ENCODE assay signal across 9 cellular contexts in the genomic region with DNA sequence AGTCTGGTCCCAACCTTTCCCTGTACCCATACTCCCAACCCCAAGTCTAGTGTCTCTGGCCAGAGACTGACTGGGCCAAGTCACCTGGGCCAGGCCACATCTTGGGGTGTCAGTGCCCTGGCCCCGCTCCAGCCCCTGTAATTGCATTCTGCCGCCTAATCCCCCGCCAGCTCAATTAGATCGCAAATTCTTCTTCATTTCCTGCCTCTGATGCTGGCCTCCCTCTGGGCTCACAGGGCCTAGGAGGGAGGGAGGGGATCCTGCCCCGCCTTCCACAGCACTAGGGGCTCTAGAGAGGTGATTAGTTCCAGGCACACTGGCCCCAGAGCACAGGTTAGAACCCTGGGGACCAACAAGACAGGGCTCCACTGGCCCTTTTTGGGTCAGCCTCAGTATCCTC. TPM values are rescaled to one million over a fixed set of nuclear protein-coding genes. Genes with fewer than 3 reads are reported as not detected.
DNase-seq lines count a peak whose midpoint lies in the region; ATAC-seq, FAIRE-seq and TF ChIP-seq lines count a peak whose summit lies in the region.
"Had no signal": no experiment of that assay in that cellular context is flagged by ENCODE, and none has a peak within 500 bp of the region (broad histone marks: within the 10 kb centered on the region; RNA-seq: fewer than 3 reads in every experiment).

No MANE protein-coding gene starts in this region.

- H3K36me3 ChIP-seq in adrenal gland (replicated peaks in 1 of 2) (no peaks in the 10 kb centered on the region), small intestine (ENCODE audit: control insufficient read depth in 2 of 2, insufficient read depth in 2 of 2, low read length in 2 of 2) (no peaks in the 10 kb centered on the region), ovary (no peaks in the 10 kb centered on the region)
- H3K36me3 ChIP-seq: HAP-1 had no signal

- H3K27me3 Mint-ChIP-seq in stimulated activated memory B cell treated with anti-CD40 and anti-IgM and Interleukin-4, amounts not matched to agents 10 μg/mL and 1 μg/mL and 100 μg/mL, for 72 hours = no peaks in the 10 kb centered on the region

- H3K9me3 Mint-ChIP-seq in stimulated activated memory B cell treated with anti-CD40 and anti-IgM and Interleukin-4, amounts not matched to agents 10 μg/mL and 1 μg/mL and 100 μg/mL, for 72 hours = no peaks in the 10 kb centered on the region

- no peak for ATAC-seq in stimulated activated memory B cell treated with anti-CD40 and anti-IgM and Interleukin-4, amounts not matched to agents 10 μg/mL and 1 μg/mL and 100 μg/mL, for 72 hours
- no peak for ATAC-seq in omental fat pad (ENCODE audit: low FRiP score)

- H3K36me3 Mint-ChIP-seq in stimulated activated memory B cell treated with anti-CD40 and anti-IgM and Interleukin-4, amounts not matched to agents 10 μg/mL and 1 μg/mL and 100 μg/mL, for 72 hours = peaks cover 8% of the 10 kb centered on the region

- H3K4me3 ChIP-seq in adrenal gland = no peak overlapping the region
- H3K4me3 ChIP-seq in small intestine (ENCODE audit: low read depth in 1 of 2, low read length in 2 of 2) = no peak overlapping the region
- no peak overlapping the region for H3K4me3 ChIP-seq in ovary
- H3K4me3 ChIP-seq: HAP-1 had no signal

- WGBS in adrenal gland, 4 donors = 57 to 71% (median 68%) methylated on average over 5 of the region's 5 CpGs
- 41 to 57% (median 47%) methylated on average over 5 of the region's 5 CpGs for WGBS in small intestine, 3 donors
- WGBS in ovary, 3 donors = 86 to 92% (median 87%) methylated on average over 5 of the region's 5 CpGs

- FAIRE-seq in GM12892 (lab: Jason Lieb, UNC) (peak; percentile 77), small intestine (lab: Jason Lieb, UNC) (no peak)

- H3K4me1 ChIP-seq in adrenal gland (replicated peaks in 1 of 2) (peaks cover 77 to 83% of the 10 kb centered on the region in 2 donors), small intestine (ENCODE audit: control insufficient read depth in 2 of 2, insufficient read depth in 1 of 2, low read depth in 1 of 2, low read length in 1 of 2) (peaks cover 0 to 28% of the 10 kb centered on the region in 2 donors), ovary (ENCODE audit: insufficient read depth) (peaks cover 21% of the 10 kb centered on the region)

- H3K27ac Mint-ChIP-seq in stimulated activated memory B cell treated with anti-CD40 and anti-IgM and Interleukin-4, amounts not matched to agents 10 μg/mL and 1 μg/mL and 100 μg/mL, for 72 hours = peak overlapping the region; percentile 88

- TF ChIP-seq POLR2A in GM12892 (IDR thresholded peaks at IDR 0.05; ENCODE audit: low read depth, low read length) (0 out of 2 replicates have a peak, but pooled peaks have one; percentile 1), adrenal gland (IDR thresholded peaks at IDR 0.05) (no peak), ovary (IDR thresholded peaks at IDR 0.05) (no peak)

- no peaks in the 10 kb centered on the region for H3K27me3 ChIP-seq in adrenal gland
- no peaks in the 10 kb centered on the region for H3K27me3 ChIP-seq in layer of hippocampus (ENCODE audit: control insufficient read depth, insufficient read depth, low read length)
- H3K27me3 ChIP-seq in small intestine (ENCODE audit: control insufficient read depth in 2 of 2, insufficient read depth in 2 of 2, low read length in 2 of 2) = no peaks in the 10 kb centered on the region
- peaks cover 2% of the 10 kb centered on the region for H3K27me3 ChIP-seq in ovary

- H3K4me1 Mint-ChIP-seq in stimulated activated memory B cell treated with anti-CD40 and anti-IgM and Interleukin-4, amounts not matched to agents 10 μg/mL and 1 μg/mL and 100 μg/mL, for 72 hours = peaks cover 75% of the 10 kb centered on the region

- peak overlapping the region in 4 of 5 donors; percentile 84 to 95 (median 92) for H3K27ac ChIP-seq in adrenal gland
- peak overlapping the region; percentile 96 for H3K27ac ChIP-seq in layer of hippocampus (ENCODE audit: low read depth, low read length)
- H3K27ac ChIP-seq in small intestine (ENCODE audit: low read depth in 1 of 2, low read length in 1 of 2) = peak overlapping the region in 1 of 2 donors; percentile 36
- H3K27ac ChIP-seq in ovary = no peak overlapping the region

- TF ChIP-seq EP300 in ovary (IDR thresholded peaks at IDR 0.05) = no peak

- H3K9me3 ChIP-seq in adrenal gland (replicated peaks in 1 of 3) (no peaks in the 10 kb centered on the region), small intestine (ENCODE audit: control insufficient read depth, low read depth) (no peaks in the 10 kb centered on the region), ovary (no peaks in the 10 kb centered on the region)
- H3K9me3 ChIP-seq: HAP-1 had no signal

- TF ChIP-seq CTCF in adrenal gland (IDR thresholded peaks at IDR 0.05) = no peak
- no peak for TF ChIP-seq CTCF in ovary (IDR thresholded peaks at IDR 0.05)
- no peak for TF ChIP-seq CTCF in omental fat pad (IDR thresholded peaks at IDR 0.05)

- intact Hi-C loops in adrenal gland (cut with DNase I) (no loop called here), ovary (cut with DNase I) (no loop called here)

- peak overlapping the region; percentile 92 for H3K4me3 Mint-ChIP-seq in stimulated activated memory B cell treated with anti-CD40 and anti-IgM and Interleukin-4, amounts not matched to agents 10 μg/mL and 1 μg/mL and 100 μg/mL, for 72 hours

- DNase-seq in GM12892 (ENCODE audit: insufficient read length) (no peak), adrenal gland (no peak), activated T-cell treated with anti-CD3 and anti-CD28 coated beads for 4 hours (no peak), small intestine (no peak), ovary (no peak), omental fat pad (ENCODE audit: low spot score) (no peak)

RNA-seq across cellular contexts. Expression of gene CXXC5, which starts 5.5 kb away (rescaled TPM):
- polyA plus RNA-seq in GM12892 (2012; ENCODE audit: missing spikeins) = 22.4 TPM
- 10 to 100 TPM; 33.5 to 79.3 (median 42.4) TPM for total RNA-seq in adrenal gland
- polyA plus RNA-seq in adrenal gland = 10 to 100 TPM; 17.7 to 29.8 (median 27.8) TPM
- 10 to 100 TPM in 2 of 3 donors, 1 to 10 TPM in 1; 3.8 to 21.9 (median 14.6) TPM for polyA plus RNA-seq in small intestine
- total RNA-seq in ovary = 10 to 100 TPM in 2 of 7 donors, 1 to 10 TPM in 5; 4.4 to 35.7 (median 8.7) TPM
- 10 to 100 TPM in 1 of 2 donors, 1 to 10 TPM in 1; 7.0 to 28.2 TPM for polyA plus RNA-seq in ovary
- total RNA-seq in omental fat pad = 10 to 100 TPM; 14.9 to 27.3 (median 25.0) TPM

Comparison
In these comparisons a context has a peak if more than half of its experiments do, and no peak if none do; other contexts are left out.
1. H3K27ac ChIP-seq: peak in adrenal gland (4 of 5) and layer of hippocampus (single experiment); none in ovary (0 of 2).